ENCODE assay signal across 1 cellular context in the genomic region with DNA sequence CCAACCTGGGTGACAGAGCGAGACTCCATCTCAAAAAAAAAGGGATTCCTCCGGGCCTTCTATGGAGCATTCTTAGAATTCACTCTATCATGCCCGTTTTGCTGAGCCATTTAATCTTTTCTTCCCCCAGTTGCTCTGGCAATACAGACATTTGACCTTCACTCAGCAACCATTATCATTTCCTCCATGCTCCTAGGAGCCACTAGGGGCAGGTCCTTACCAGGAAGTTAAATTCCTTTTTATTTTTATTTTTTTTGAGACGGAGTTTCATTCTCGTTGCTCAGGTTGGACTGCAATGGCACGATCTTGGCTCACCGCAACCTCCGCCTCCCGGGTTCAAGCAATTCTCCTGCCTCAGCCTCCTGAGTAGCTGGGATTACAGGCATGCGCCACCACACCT.
TF ChIP-seq lines count a peak whose summit lies in the region.

No MANE protein-coding gene starts in this region.

TF ChIP-seq in K562, 482 proteins besides CTCF, POLR2A, EP300 and RAD21:
- TF ChIP-seq, protein P1, sequence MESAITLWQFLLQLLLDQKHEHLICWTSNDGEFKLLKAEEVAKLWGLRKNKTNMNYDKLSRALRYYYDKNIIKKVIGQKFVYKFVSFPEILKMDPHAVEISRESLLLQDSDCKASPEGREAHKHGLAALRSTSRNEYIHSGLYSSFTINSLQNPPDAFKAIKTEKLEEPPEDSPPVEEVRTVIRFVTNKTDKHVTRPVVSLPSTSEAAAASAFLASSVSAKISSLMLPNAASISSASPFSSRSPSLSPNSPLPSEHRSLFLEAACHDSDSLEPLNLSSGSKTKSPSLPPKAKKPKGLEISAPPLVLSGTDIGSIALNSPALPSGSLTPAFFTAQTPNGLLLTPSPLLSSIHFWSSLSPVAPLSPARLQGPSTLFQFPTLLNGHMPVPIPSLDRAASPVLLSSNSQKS (CRISPR knock-in tag; IDR thresholded peaks at IDR 0.05), result no peak
- TF ChIP-seq ESRRA (IDR thresholded peaks at IDR 0.05; ENCODE audit: borderline replicate concordance, low read depth) (peak; percentile 74; the same call in 1 of the 2 replicates), ZNF316 (IDR thresholded peaks at IDR 0.05) (peak; percentile 22), ZNF384 (IDR thresholded peaks at IDR 0.05; ENCODE audit: low read depth, low read length) (peak; percentile 87), YY1 (IDR thresholded peaks at IDR 0.05; ENCODE audit: borderline replicate concordance in 1 of 3, control insufficient read depth in 1 of 3, extremely low read depth in 1 of 3, insufficient read depth in 3 of 3, insufficient read length in 1 of 3, insufficient replicate concordance in 2 of 3, low read depth in 1 of 3, low read length in 2 of 3) (peak in 1 of 3 experiments; percentile 22), KLF13 (tag; IDR thresholded peaks at IDR 0.05; ENCODE audit: borderline replicate concordance, low read depth) (no peak), ELF2 (CRISPR knock-in tag; IDR thresholded peaks at IDR 0.05) (no peak), RFX1 (IDR thresholded peaks at IDR 0.05) (0 out of 2 replicates have a peak, but pooled peaks have one; percentile 29), NFE2L1 (tag; IDR thresholded peaks at IDR 0.05; ENCODE audit: borderline replicate concordance, low read depth) (no peak), PRMT5 (CRISPR knock-in tag; IDR thresholded peaks at IDR 0.05) (no peak), ZNF134 (CRISPR knock-in tag; conservative IDR thresholded peaks at IDR 0.05) (no peak), ZNF695 (CRISPR knock-in tag; IDR thresholded peaks at IDR 0.05) (no peak), ZNF764 (CRISPR knock-in tag; IDR thresholded peaks at IDR 0.05; ENCODE audit: low read depth) (no peak), ZKSCAN1 (IDR thresholded peaks at IDR 0.05; ENCODE audit: low read depth, low read length) (no peak), RNF2 (IDR thresholded peaks at IDR 0.05) (no peak), ELF1 (tag; IDR thresholded peaks at IDR 0.05) (peak; percentile 57; the same call in 1 of the 2 replicates), RAD51 (IDR thresholded peaks at IDR 0.05; ENCODE audit: borderline replicate concordance, low read depth) (no peak), ZNF311 (CRISPR knock-in tag; IDR thresholded peaks at IDR 0.05) (no peak), NONO (IDR thresholded peaks at IDR 0.05; ENCODE audit: low read depth in 2 of 2, low read length in 1 of 2) (no peak)
- TF ChIP-seq, protein P2, sequence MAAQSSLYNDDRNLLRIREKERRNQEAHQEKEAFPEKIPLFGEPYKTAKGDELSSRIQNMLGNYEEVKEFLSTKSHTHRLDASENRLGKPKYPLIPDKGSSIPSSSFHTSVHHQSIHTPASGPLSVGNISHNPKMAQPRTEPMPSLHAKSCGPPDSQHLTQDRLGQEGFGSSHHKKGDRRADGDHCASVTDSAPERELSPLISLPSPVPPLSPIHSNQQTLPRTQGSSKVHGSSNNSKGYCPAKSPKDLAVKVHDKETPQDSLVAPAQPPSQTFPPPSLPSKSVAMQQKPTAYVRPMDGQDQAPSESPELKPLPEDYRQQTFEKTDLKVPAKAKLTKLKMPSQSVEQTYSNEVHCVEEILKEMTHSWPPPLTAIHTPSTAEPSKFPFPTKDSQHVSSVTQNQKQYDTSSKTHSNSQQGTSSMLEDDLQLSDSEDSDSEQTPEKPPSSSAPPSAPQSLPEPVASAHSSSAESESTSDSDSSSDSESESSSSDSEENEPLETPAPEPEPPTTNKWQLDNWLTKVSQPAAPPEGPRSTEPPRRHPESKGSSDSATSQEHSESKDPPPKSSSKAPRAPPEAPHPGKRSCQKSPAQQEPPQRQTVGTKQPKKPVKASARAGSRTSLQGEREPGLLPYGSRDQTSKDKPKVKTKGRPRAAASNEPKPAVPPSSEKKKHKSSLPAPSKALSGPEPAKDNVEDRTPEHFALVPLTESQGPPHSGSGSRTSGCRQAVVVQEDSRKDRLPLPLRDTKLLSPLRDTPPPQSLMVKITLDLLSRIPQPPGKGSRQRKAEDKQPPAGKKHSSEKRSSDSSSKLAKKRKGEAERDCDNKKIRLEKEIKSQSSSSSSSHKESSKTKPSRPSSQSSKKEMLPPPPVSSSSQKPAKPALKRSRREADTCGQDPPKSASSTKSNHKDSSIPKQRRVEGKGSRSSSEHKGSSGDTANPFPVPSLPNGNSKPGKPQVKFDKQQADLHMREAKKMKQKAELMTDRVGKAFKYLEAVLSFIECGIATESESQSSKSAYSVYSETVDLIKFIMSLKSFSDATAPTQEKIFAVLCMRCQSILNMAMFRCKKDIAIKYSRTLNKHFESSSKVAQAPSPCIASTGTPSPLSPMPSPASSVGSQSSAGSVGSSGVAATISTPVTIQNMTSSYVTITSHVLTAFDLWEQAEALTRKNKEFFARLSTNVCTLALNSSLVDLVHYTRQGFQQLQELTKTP (IDR thresholded peaks at IDR 0.05; ENCODE audit: low read depth in 1 of 2, partially characterized antibody in 2 of 2), result no peak
- TF ChIP-seq, protein P3, sequence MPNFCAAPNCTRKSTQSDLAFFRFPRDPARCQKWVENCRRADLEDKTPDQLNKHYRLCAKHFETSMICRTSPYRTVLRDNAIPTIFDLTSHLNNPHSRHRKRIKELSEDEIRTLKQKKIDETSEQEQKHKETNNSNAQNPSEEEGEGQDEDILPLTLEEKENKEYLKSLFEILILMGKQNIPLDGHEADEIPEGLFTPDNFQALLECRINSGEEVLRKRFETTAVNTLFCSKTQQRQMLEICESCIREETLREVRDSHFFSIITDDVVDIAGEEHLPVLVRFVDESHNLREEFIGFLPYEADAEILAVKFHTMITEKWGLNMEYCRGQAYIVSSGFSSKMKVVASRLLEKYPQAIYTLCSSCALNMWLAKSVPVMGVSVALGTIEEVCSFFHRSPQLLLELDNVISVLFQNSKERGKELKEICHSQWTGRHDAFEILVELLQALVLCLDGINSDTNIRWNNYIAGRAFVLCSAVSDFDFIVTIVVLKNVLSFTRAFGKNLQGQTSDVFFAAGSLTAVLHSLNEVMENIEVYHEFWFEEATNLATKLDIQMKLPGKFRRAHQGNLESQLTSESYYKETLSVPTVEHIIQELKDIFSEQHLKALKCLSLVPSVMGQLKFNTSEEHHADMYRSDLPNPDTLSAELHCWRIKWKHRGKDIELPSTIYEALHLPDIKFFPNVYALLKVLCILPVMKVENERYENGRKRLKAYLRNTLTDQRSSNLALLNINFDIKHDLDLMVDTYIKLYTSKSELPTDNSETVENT (CRISPR knock-in tag; IDR thresholded peaks at IDR 0.05), result no peak
- TF ChIP-seq, protein P4, sequence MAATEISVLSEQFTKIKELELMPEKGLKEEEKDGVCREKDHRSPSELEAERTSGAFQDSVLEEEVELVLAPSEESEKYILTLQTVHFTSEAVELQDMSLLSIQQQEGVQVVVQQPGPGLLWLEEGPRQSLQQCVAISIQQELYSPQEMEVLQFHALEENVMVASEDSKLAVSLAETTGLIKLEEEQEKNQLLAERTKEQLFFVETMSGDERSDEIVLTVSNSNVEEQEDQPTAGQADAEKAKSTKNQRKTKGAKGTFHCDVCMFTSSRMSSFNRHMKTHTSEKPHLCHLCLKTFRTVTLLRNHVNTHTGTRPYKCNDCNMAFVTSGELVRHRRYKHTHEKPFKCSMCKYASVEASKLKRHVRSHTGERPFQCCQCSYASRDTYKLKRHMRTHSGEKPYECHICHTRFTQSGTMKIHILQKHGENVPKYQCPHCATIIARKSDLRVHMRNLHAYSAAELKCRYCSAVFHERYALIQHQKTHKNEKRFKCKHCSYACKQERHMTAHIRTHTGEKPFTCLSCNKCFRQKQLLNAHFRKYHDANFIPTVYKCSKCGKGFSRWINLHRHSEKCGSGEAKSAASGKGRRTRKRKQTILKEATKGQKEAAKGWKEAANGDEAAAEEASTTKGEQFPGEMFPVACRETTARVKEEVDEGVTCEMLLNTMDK (IDR thresholded peaks at IDR 0.05; ENCODE audit: borderline replicate concordance, insufficient read depth, low read depth, low read length, poor library complexity, severe bottlenecking), result peak; percentile 50
- TF ChIP-seq, protein P5, sequence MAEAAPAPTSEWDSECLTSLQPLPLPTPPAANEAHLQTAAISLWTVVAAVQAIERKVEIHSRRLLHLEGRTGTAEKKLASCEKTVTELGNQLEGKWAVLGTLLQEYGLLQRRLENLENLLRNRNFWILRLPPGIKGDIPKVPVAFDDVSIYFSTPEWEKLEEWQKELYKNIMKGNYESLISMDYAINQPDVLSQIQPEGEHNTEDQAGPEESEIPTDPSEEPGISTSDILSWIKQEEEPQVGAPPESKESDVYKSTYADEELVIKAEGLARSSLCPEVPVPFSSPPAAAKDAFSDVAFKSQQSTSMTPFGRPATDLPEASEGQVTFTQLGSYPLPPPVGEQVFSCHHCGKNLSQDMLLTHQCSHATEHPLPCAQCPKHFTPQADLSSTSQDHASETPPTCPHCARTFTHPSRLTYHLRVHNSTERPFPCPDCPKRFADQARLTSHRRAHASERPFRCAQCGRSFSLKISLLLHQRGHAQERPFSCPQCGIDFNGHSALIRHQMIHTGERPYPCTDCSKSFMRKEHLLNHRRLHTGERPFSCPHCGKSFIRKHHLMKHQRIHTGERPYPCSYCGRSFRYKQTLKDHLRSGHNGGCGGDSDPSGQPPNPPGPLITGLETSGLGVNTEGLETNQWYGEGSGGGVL (CRISPR knock-in tag; IDR thresholded peaks at IDR 0.05), result no peak
- TF ChIP-seq, protein P6, sequence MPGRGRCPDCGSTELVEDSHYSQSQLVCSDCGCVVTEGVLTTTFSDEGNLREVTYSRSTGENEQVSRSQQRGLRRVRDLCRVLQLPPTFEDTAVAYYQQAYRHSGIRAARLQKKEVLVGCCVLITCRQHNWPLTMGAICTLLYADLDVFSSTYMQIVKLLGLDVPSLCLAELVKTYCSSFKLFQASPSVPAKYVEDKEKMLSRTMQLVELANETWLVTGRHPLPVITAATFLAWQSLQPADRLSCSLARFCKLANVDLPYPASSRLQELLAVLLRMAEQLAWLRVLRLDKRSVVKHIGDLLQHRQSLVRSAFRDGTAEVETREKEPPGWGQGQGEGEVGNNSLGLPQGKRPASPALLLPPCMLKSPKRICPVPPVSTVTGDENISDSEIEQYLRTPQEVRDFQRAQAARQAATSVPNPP (IDR thresholded peaks at IDR 0.05; ENCODE audit: borderline replicate concordance, insufficient read depth, insufficient read length), result no peak
- TF ChIP-seq, protein P7, sequence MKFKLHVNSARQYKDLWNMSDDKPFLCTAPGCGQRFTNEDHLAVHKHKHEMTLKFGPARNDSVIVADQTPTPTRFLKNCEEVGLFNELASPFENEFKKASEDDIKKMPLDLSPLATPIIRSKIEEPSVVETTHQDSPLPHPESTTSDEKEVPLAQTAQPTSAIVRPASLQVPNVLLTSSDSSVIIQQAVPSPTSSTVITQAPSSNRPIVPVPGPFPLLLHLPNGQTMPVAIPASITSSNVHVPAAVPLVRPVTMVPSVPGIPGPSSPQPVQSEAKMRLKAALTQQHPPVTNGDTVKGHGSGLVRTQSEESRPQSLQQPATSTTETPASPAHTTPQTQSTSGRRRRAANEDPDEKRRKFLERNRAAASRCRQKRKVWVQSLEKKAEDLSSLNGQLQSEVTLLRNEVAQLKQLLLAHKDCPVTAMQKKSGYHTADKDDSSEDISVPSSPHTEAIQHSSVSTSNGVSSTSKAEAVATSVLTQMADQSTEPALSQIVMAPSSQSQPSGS (CRISPR knock-in tag; IDR thresholded peaks at IDR 0.05), result no peak
- TF ChIP-seq, protein P8, sequence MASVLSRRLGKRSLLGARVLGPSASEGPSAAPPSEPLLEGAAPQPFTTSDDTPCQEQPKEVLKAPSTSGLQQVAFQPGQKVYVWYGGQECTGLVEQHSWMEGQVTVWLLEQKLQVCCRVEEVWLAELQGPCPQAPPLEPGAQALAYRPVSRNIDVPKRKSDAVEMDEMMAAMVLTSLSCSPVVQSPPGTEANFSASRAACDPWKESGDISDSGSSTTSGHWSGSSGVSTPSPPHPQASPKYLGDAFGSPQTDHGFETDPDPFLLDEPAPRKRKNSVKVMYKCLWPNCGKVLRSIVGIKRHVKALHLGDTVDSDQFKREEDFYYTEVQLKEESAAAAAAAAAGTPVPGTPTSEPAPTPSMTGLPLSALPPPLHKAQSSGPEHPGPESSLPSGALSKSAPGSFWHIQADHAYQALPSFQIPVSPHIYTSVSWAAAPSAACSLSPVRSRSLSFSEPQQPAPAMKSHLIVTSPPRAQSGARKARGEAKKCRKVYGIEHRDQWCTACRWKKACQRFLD (CRISPR knock-in tag; IDR thresholded peaks at IDR 0.05), result 0 out of 2 replicates have a peak, but pooled peaks have one; percentile 25
